1 cellular context compared by ENCODE assay signal in the genomic region with DNA sequence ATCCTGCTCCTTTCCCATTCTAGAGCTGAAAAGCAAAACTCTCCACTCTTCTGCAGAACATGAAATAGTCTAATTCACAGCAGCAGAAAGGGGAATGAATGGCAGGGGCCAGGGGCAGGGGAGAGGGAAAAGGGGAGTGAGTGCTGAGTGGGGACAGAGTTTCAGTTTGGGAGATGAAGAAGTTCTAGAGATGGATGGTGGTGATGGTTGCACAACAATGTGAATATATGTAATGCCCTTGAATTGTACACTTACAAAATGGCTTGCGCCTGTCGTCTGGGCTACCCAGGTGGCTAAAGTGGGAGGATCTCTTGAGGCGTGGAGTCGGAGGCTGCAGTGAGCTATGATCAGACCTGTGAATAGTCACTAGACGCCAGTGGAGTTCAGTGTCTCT.
A peak's percentile ranks its signal among the peaks of the same experiment; 100 is the strongest.
TF ChIP-seq lines count a peak whose summit lies in the region.

No MANE protein-coding gene starts in this region.

TF ChIP-seq in K562, 482 proteins besides CTCF, POLR2A, EP300 and RAD21 (continued from another document):
- TF ChIP-seq, protein P1, sequence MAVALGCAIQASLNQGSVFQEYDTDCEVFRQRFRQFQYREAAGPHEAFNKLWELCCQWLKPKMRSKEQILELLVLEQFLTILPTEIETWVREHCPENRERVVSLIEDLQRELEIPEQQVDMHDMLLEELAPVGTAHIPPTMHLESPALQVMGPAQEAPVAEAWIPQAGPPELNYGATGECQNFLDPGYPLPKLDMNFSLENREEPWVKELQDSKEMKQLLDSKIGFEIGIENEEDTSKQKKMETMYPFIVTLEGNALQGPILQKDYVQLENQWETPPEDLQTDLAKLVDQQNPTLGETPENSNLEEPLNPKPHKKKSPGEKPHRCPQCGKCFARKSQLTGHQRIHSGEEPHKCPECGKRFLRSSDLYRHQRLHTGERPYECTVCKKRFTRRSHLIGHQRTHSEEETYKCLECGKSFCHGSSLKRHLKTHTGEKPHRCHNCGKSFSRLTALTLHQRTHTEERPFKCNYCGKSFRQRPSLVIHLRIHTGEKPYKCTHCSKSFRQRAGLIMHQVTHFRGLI (CRISPR knock-in tag; IDR thresholded peaks at IDR 0.05): no peak
- TF ChIP-seq CEBPB (tag; IDR thresholded peaks at IDR 0.05) (peak; percentile 22; the same call in 1 of the 2 replicates), BHLHE40 (IDR thresholded peaks at IDR 0.05; ENCODE audit: low read length) (no peak), C11orf30 (IDR thresholded peaks at IDR 0.05; ENCODE audit: low read depth) (no peak)
- TF ChIP-seq, protein P2, sequence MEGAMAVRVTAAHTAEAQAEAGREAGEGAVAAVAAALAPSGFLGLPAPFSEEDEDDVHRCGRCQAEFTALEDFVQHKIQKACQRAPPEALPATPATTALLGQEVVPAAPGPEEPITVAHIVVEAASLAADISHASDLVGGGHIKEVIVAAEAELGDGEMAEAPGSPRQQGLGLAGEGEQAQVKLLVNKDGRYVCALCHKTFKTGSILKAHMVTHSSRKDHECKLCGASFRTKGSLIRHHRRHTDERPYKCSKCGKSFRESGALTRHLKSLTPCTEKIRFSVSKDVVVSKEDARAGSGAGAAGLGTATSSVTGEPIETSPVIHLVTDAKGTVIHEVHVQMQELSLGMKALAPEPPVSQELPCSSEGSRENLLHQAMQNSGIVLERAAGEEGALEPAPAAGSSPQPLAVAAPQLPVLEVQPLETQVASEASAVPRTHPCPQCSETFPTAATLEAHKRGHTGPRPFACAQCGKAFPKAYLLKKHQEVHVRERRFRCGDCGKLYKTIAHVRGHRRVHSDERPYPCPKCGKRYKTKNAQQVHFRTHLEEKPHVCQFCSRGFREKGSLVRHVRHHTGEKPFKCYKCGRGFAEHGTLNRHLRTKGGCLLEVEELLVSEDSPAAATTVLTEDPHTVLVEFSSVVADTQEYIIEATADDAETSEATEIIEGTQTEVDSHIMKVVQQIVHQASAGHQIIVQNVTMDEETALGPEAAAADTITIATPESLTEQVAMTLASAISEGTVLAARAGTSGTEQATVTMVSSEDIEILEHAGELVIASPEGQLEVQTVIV (CRISPR knock-in tag; IDR thresholded peaks at IDR 0.05; ENCODE audit: borderline replicate concordance): no peak
- TF ChIP-seq, protein P3, sequence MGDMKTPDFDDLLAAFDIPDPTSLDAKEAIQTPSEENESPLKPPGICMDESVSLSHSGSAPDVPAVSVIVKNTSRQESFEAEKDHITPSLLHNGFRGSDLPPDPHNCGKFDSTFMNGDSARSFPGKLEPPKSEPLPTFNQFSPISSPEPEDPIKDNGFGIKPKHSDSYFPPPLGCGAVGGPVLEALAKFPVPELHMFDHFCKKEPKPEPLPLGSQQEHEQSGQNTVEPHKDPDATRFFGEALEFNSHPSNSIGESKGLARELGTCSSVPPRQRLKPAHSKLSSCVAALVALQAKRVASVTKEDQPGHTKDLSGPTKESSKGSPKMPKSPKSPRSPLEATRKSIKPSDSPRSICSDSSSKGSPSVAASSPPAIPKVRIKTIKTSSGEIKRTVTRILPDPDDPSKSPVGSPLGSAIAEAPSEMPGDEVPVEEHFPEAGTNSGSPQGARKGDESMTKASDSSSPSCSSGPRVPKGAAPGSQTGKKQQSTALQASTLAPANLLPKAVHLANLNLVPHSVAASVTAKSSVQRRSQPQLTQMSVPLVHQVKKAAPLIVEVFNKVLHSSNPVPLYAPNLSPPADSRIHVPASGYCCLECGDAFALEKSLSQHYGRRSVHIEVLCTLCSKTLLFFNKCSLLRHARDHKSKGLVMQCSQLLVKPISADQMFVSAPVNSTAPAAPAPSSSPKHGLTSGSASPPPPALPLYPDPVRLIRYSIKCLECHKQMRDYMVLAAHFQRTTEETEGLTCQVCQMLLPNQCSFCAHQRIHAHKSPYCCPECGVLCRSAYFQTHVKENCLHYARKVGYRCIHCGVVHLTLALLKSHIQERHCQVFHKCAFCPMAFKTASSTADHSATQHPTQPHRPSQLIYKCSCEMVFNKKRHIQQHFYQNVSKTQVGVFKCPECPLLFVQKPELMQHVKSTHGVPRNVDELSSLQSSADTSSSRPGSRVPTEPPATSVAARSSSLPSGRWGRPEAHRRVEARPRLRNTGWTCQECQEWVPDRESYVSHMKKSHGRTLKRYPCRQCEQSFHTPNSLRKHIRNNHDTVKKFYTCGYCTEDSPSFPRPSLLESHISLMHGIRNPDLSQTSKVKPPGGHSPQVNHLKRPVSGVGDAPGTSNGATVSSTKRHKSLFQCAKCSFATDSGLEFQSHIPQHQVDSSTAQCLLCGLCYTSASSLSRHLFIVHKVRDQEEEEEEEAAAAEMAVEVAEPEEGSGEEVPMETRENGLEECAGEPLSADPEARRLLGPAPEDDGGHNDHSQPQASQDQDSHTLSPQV (IDR thresholded peaks at IDR 0.05): no peak
